Comparison of ENCODE assay signal across 1 cellular context in the genomic region with DNA sequence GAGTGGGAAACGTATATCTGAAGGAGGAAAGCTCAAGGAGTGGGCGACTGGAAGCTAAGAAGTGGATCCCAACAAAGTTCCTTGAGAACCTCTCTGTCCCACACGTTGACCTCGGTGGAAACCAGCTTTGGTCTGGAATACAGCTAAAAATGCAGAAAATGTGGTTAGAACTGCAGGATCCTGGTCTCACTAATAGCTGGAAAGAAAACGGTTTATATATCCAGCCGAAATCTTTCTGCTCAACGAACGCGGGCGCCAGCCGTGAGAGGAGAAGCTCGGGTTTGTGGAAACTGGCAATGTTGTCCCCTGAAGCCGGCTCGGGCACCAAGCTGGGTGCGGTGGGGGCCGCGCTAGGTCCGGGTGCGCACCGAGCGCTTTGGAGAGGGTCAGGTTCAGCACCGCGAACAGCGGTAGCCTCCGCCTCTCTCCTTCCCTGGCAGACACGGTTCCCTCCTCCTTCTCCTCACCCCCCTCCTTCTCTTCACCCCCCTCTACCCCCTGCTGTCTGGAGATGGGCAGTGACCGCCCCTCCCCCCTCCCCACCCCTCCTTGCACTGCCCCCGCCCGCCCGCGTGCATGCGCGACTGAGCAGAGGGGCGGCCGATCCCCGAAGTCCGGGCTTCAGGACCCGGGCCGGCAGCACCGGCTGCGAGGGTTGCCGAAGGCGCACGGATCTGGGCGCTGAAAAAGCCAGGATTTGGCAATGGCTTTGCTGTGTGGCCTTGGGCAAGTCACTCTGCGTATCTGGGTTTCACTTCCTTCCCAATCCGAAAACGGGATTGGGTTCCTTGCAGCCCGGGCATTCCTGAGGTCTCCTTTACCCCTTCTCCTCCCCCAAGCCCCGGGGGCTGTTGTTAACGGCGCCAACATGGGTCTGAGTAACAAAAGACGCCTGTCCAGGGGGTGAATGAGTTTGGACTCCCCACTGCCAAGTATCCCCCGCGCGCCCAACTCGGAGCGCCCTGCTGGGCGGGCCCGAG.
TF ChIP-seq lines count a peak whose summit lies in the region.

Gene SKOR1, plus strand, starts transcription at position 610 of the 980 bp plus-strand sequence. Its CDS starts 94 bp downstream, at position 704.

TF ChIP-seq in endothelial cell of umbilical vein, 7 proteins besides CTCF, POLR2A, EP300 and RAD21:
- TF ChIP-seq MAX (IDR thresholded peaks at IDR 0.05; ENCODE audit: insufficient read depth, insufficient read length), result no peak
- TF ChIP-seq POLR2AphosphoS5 (IDR thresholded peaks at IDR 0.05; ENCODE audit: insufficient read depth, low read depth, low read length), result no peak
- TF ChIP-seq FOS (IDR thresholded peaks at IDR 0.05; ENCODE audit: borderline replicate concordance, insufficient read depth, low read length), result no peak
- TF ChIP-seq JUN (IDR thresholded peaks at IDR 0.05; ENCODE audit: borderline replicate concordance, insufficient read depth, insufficient read length, low read depth), result no peak
- no peak for TF ChIP-seq MYC (IDR thresholded peaks at IDR 0.05; ENCODE audit: low read depth, low read length)
- no peak for TF ChIP-seq GATA2 (IDR thresholded peaks at IDR 0.05; ENCODE audit: insufficient read depth, insufficient read length, low read depth, low read length)
- TF ChIP-seq EZH2 (IDR thresholded peaks at IDR 0.05; ENCODE audit: borderline replicate concordance, low read depth, low read length, severe bottlenecking), result no peak
